Comparison of ENCODE assay signal across 32 cellular contexts in genomic region chr7:43604251-43604650, GRCh38. TPM values are rescaled to one million over a fixed set of nuclear protein-coding genes. Genes with fewer than 3 reads are reported as not detected.
DNase-seq lines count a peak whose midpoint lies in the region; ATAC-seq and TF ChIP-seq lines count a peak whose summit lies in the region.
"Had no signal": no experiment of that assay in that cellular context is flagged by ENCODE, and none has a peak within 500 bp of the region (broad histone marks: within the 10 kb centered on the region; RNA-seq: fewer than 3 reads in every experiment).

No MANE protein-coding gene starts in this region.

- no peak overlapping the region for H3K4me3 Mint-ChIP-seq in stimulated activated naive CD8-positive, alpha-beta T cell treated with anti-CD3 and anti-CD28 coated beads, Interleukin-15, Interleukin-2, amounts not matched to agents 100 ng/mL and 50 ng/mL, for 24 hours
- peak overlapping the region; percentile 50 for H3K4me3 Mint-ChIP-seq in central memory CD8-positive, alpha-beta T cell

- H3K4me3 ChIP-seq in SU-DHL-6 (ENCODE audit: insufficient read depth, low read length, poor library complexity, severe bottlenecking) (no peak overlapping the region), esophagus squamous epithelium (no peak overlapping the region)
- H3K4me3 ChIP-seq: body of pancreas, psoas muscle, upper lobe of left lung had no signal

- H3K79me2 ChIP-seq in SU-DHL-6 (ENCODE audit: insufficient read depth, low read length), result peaks cover 100% of the 10 kb centered on the region

- peaks cover 56% of the 10 kb centered on the region for H3K4me1 Mint-ChIP-seq in stimulated activated naive CD8-positive, alpha-beta T cell treated with anti-CD3 and anti-CD28 coated beads, Interleukin-15, Interleukin-2, amounts not matched to agents 100 ng/mL and 50 ng/mL, for 24 hours (ENCODE audit: low read depth)
- peaks cover 44% of the 10 kb centered on the region for H3K4me1 Mint-ChIP-seq in central memory CD8-positive, alpha-beta T cell

- H3K9me2 ChIP-seq in SU-DHL-6 (replicated peaks; ENCODE audit: insufficient read depth, low read length), result no peaks in the 10 kb centered on the region

- H4K20me1 ChIP-seq in SU-DHL-6 (ENCODE audit: low read depth, low read length), result peaks cover 90% of the 10 kb centered on the region

- H3K27me3 Mint-ChIP-seq in stimulated activated naive CD8-positive, alpha-beta T cell treated with anti-CD3 and anti-CD28 coated beads, Interleukin-15, Interleukin-2, amounts not matched to agents 100 ng/mL and 50 ng/mL, for 24 hours, result no peaks in the 10 kb centered on the region
- no peaks in the 10 kb centered on the region for H3K27me3 Mint-ChIP-seq in central memory CD8-positive, alpha-beta T cell

- no peak overlapping the region for H2AFZ ChIP-seq in SU-DHL-6 (ENCODE audit: low read depth, low read length, severe bottlenecking)

- no peak for TF ChIP-seq CTCF in SU-DHL-6 (IDR thresholded peaks at IDR 0.05; ENCODE audit: insufficient read depth, low read length, poor library complexity, severe bottlenecking)
- TF ChIP-seq CTCF in esophagus squamous epithelium (IDR thresholded peaks at IDR 0.05), result no peak

- H3K4me2 ChIP-seq in SU-DHL-6 (ENCODE audit: low read depth, low read length, poor library complexity, severe bottlenecking), result no peak overlapping the region

- H3K36me3 ChIP-seq in SU-DHL-6 (ENCODE audit: low read length) (peaks cover 89% of the 10 kb centered on the region), esophagus squamous epithelium (peaks cover 0 to 23% (median 0%) of the 10 kb centered on the region in 3 donors)

- WGBS in esophagus squamous epithelium, 2 donors, result 90 to 94% methylated on average over 1 of the region's 1 CpG

- peaks cover 66% of the 10 kb centered on the region for H3F3A ChIP-seq in SU-DHL-6 (ENCODE audit: insufficient read depth)

- H3K9me3 Mint-ChIP-seq in stimulated activated naive CD8-positive, alpha-beta T cell treated with anti-CD3 and anti-CD28 coated beads, Interleukin-15, Interleukin-2, amounts not matched to agents 100 ng/mL and 50 ng/mL, for 24 hours, result peaks cover 8% of the 10 kb centered on the region
- no peaks in the 10 kb centered on the region for H3K9me3 Mint-ChIP-seq in central memory CD8-positive, alpha-beta T cell

- H3K27me3 ChIP-seq in SU-DHL-6 (ENCODE audit: low read length), result no peaks in the 10 kb centered on the region
- no peaks in the 10 kb centered on the region for H3K27me3 ChIP-seq in esophagus squamous epithelium
- H3K27me3 ChIP-seq: body of pancreas, upper lobe of left lung had no signal

- no peak for TF ChIP-seq POLR2A in esophagus squamous epithelium (IDR thresholded peaks at IDR 0.05)

- intact Hi-C loops in esophagus squamous epithelium (cut with DNase I), result no loop called here

- DNase-seq in stimulated activated naive CD8-positive, alpha-beta T cell treated with anti-CD3 and anti-CD28 coated beads, Interleukin-15, Interleukin-2, amounts not matched to agents 100 U/mL and 50 U/mL, for 24 hours, result no peak
- no peak for DNase-seq in central memory CD8-positive, alpha-beta T cell (ENCODE audit: low spot score in 2 of 2)
- DNase-seq in stimulated activated naive CD4-positive, alpha-beta T cell (lab: John Stamatoyannopoulos, UW), result no peak
- DNase-seq in esophagus squamous epithelium (lab: John Stamatoyannopoulos, UW) (no peak), AG08395 (ENCODE audit: low spot score) (no peak)
- DNase-seq: activated CD4-positive, alpha-beta T cell treated with anti-CD3 and anti-CD28 coated beads, Interleukin-2, amount 50 U/mL, for 48 hours; activated CD8-positive, alpha-beta memory T cell treated with anti-CD3 and anti-CD28 coated beads, Interleukin-2, amount 50 U/mL, for 48 hours; activated gamma-delta T cell; body of pancreas; C1 segment of cervical spinal cord; cerebellar nuclear complex; dermis blood vessel endothelial cell; DND-41; foreskin fibroblast; GOT3; head of caudate nucleus; KBM-7; kidney; left ventricle myocardium superior; NCI-H1092 treated with DMSO at 0.1 percent for 48 hours; NCI-H187; NCI-H2171 treated with DMSO at 0.1 percent for 48 hours; NCI-H510A; occipital lobe; psoas muscle; stimulated activated CD4-positive, alpha-beta T cell treated with anti-CD3 and anti-CD28 coated beads, Interleukin-4, amount 100 ng/mL, for 24 hours; substantia nigra; T-helper 1 cell; upper lobe of left lung had no signal

- H3K9me3 ChIP-seq in SU-DHL-6 (ENCODE audit: insufficient read depth, low read length) (no peaks in the 10 kb centered on the region), esophagus squamous epithelium (no peaks in the 10 kb centered on the region)
- H3K9me3 ChIP-seq: body of pancreas, psoas muscle, upper lobe of left lung had no signal

- no peak overlapping the region for H3K9ac ChIP-seq in SU-DHL-6 (ENCODE audit: low read length)

- peak overlapping the region; percentile 1; the same call in 1 of the 2 replicates for H3K27ac ChIP-seq in SU-DHL-6 (ENCODE audit: low read depth, low read length)
- no peak overlapping the region for H3K27ac ChIP-seq in esophagus squamous epithelium
- H3K27ac ChIP-seq: body of pancreas, psoas muscle, upper lobe of left lung had no signal

- peaks cover 38% of the 10 kb centered on the region for H3K36me3 Mint-ChIP-seq in stimulated activated naive CD8-positive, alpha-beta T cell treated with anti-CD3 and anti-CD28 coated beads, Interleukin-15, Interleukin-2, amounts not matched to agents 100 ng/mL and 50 ng/mL, for 24 hours (ENCODE audit: low read depth)
- peaks cover 51% of the 10 kb centered on the region for H3K36me3 Mint-ChIP-seq in central memory CD8-positive, alpha-beta T cell (ENCODE audit: insufficient read depth)

- peak overlapping the region; percentile 36 for H3K27ac Mint-ChIP-seq in stimulated activated naive CD8-positive, alpha-beta T cell treated with anti-CD3 and anti-CD28 coated beads, Interleukin-15, Interleukin-2, amounts not matched to agents 100 ng/mL and 50 ng/mL, for 24 hours
- H3K27ac Mint-ChIP-seq in central memory CD8-positive, alpha-beta T cell (ENCODE audit: low read depth), result peak overlapping the region; percentile 79

- H3K4me1 ChIP-seq in esophagus squamous epithelium, result peaks cover 0 to 20% (median 0%) of the 10 kb centered on the region in 3 donors
- H3K4me1 ChIP-seq: body of pancreas, psoas muscle, upper lobe of left lung had no signal

- no peak for ATAC-seq in stimulated activated naive CD8-positive, alpha-beta T cell treated with anti-CD3 and anti-CD28 coated beads, Interleukin-15, Interleukin-2, amounts not matched to agents 100 U/mL and 50 U/mL, for 24 hours
- ATAC-seq in central memory CD8-positive, alpha-beta T cell (replicated peaks; ENCODE audit: extremely low read depth, poor library complexity, severe bottlenecking), result no peak
- ATAC-seq: body of pancreas, esophagus mucosa, left ventricle myocardium superior, psoas muscle had no signal

RNA-seq across cellular contexts. Expression of gene STK17A, which starts 21.3 kb away (rescaled TPM):
- total RNA-seq in esophagus squamous epithelium, result 10 to 100 TPM; 21.9 to 34.4 (median 22.8) TPM
